ENCODE assay signal across 32 cellular contexts in the genomic region with DNA sequence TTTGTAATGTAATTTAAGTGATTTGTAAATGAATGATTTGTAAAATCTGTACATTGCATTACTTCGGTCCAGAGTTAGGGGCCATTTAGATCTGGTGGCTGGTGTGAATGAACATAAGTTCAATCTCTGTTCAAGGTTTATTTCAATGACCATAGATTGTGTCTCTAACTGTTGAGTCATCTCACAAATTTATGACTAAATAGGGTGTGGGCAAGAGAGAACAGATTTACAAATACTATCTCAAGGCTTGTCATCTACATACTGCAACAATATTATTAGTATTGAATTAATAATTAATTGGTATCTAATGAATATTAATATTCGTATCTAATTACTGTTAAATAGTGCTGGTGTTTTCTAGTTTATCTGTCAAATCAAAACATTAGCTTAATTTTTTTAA.
DNase-seq lines count a peak whose midpoint lies in the region; ATAC-seq, FAIRE-seq and TF ChIP-seq lines count a peak whose summit lies in the region.
"Had no signal": no experiment of that assay in that cellular context is flagged by ENCODE, and none has a peak within 500 bp of the region (broad histone marks: within the 10 kb centered on the region; RNA-seq: fewer than 3 reads in every experiment).

No MANE protein-coding gene starts in this region.

- no peak overlapping the region for H3K9ac ChIP-seq in adipocyte (ENCODE audit: low read length)
- H3K9ac ChIP-seq: BLaER1 had no signal

- DNase-seq in A549 (ENCODE audit: low read depth in 1 of 2, low spot score in 1 of 2), result peak in 1 of 2 experiments; percentile 11
- no peak for DNase-seq in H54 (ENCODE audit: insufficient read length, low spot score)
- peak; percentile 13 for DNase-seq in adipocyte (ENCODE audit: low read depth)
- peak; percentile 26 for DNase-seq in fibroblast of pulmonary artery (ENCODE audit: low read depth)
- DNase-seq in activated CD4-positive, alpha-beta memory T cell treated with anti-CD3 and anti-CD28 coated beads, Interleukin-2, amount 10 ng/mL, durations not matched to agents 7 days and 5 days, result no peak
- no peak for DNase-seq in stimulated activated CD4-positive, alpha-beta T cell treated with anti-CD3 and anti-CD28 coated beads, Interleukin-15, amount 100 ng/mL, for 24 hours
- no peak for DNase-seq in cardiac septum (ENCODE audit: low spot score)
- DNase-seq in naive thymus-derived CD8-positive, alpha-beta T cell, result no peak
- DNase-seq: activated B cell treated with CpG ODN at 0.5 μM for 24 hours; activated CD4-positive, alpha-beta T cell treated with anti-CD3 and anti-CD28 coated beads, Interleukin-2, amount 50 U/mL, for 48 hours; activated CD8-positive, alpha-beta memory T cell treated with anti-CD3 and anti-CD28 coated beads, Interleukin-2, amount 50 U/mL, for 48 hours; COR-L47; DMS79; effector memory CD4-positive, alpha-beta T cell; glutamatergic neuron; lower lobe of right lung; NCI-H2029 treated with DMSO at 0.1 percent for 48 hours; NCI-H82; OCI-M1; right lobe of liver; SHP77 treated with DMSO at 0.1 percent for 48 hours; stomach; T1000; transverse colon had no signal

- no peak overlapping the region for H3K27ac ChIP-seq in A549
- H3K27ac ChIP-seq: BLaER1, esophagus muscularis mucosa, lower lobe of right lung, right lobe of liver, stomach, transverse colon had no signal

- CTCF ChIA-PET in A549 (lab: Yijun Ruan, JAX), result no interaction called here
- CTCF ChIA-PET in activated CD4-positive, alpha-beta memory T cell treated with anti-CD3 and anti-CD28 coated beads, Interleukin-2, amount 10 ng/mL, durations not matched to agents 7 days and 5 days (lab: Charles Lee), result no interaction called here

- no peaks in the 10 kb centered on the region for H3K36me3 Mint-ChIP-seq in activated CD4-positive, alpha-beta memory T cell treated with anti-CD3 and anti-CD28 coated beads, Interleukin-2, amount 10 ng/mL, durations not matched to agents 7 days and 5 days (ENCODE audit: low read depth)
- peaks cover 0 to 9% (median 7%) of the 10 kb centered on the region in 3 donors for H3K36me3 Mint-ChIP-seq in naive thymus-derived CD8-positive, alpha-beta T cell

- TF ChIP-seq POLR2A in A549 (IDR thresholded peaks at IDR 0.05; ENCODE audit: low read length) (no peak), H54 (IDR thresholded peaks at IDR 0.05; ENCODE audit: low read depth, low read length) (no peak)

- H3K4me1 ChIP-seq in A549 (peaks cover 9% of the 10 kb centered on the region; the same call in 1 of the 3 replicates), adipocyte (ENCODE audit: control insufficient read depth, insufficient read depth, low read length) (peaks cover 13% of the 10 kb centered on the region)
- H3K4me1 ChIP-seq: BLaER1, esophagus muscularis mucosa, lower lobe of right lung, right lobe of liver, stomach had no signal

- intact Hi-C loops in cardiac septum (cut with DNase I), result no loop called here

- no peak for FAIRE-seq in A549 (lab: Jason Lieb, UNC)
- FAIRE-seq in H54 (lab: Jason Lieb, UNC), result peak; percentile 83
- FAIRE-seq: A204.1, GM12891, HepG2 had no signal

- no peak for TF ChIP-seq EP300 in A549 (IDR thresholded peaks at IDR 0.05)

- H3K27ac Mint-ChIP-seq in activated CD4-positive, alpha-beta memory T cell treated with anti-CD3 and anti-CD28 coated beads, Interleukin-2, amount 10 ng/mL, durations not matched to agents 7 days and 5 days, result no peak overlapping the region
- H3K27ac Mint-ChIP-seq in naive thymus-derived CD8-positive, alpha-beta T cell, result no peak overlapping the region
- H3K27ac Mint-ChIP-seq: activated B cell treated with CpG ODN at 0.5 μM for 24 hours; activated naive CD8-positive, alpha-beta T cell; activated T-helper 2 cell treated with anti-CD3 and anti-CD28 coated beads, Interferon-gamma antibody, Interleukin-2, Interleukin-4, amounts not matched to agents 10 μg/mL and 5 μg/mL and 100 μg/mL, durations not matched to agents 14 hours and 24 hours and 36 hours had no signal

- H3K9me3 Mint-ChIP-seq in activated CD4-positive, alpha-beta memory T cell treated with anti-CD3 and anti-CD28 coated beads, Interleukin-2, amount 10 ng/mL, durations not matched to agents 7 days and 5 days, result peaks cover 5% of the 10 kb centered on the region
- peaks cover 0 to 5% (median 0%) of the 10 kb centered on the region in 9 donors for H3K9me3 Mint-ChIP-seq in naive thymus-derived CD8-positive, alpha-beta T cell

- POLR2A ChIA-PET in A549 (lab: Yijun Ruan, JAX), result no interaction called here
- POLR2A ChIA-PET in activated CD4-positive, alpha-beta memory T cell treated with anti-CD3 and anti-CD28 coated beads, Interleukin-2, amount 10 ng/mL, durations not matched to agents 7 days and 5 days (lab: Charles Lee), result interaction anchor here (0.5 kb wide), 1 partner anchor 10 kb away, joined by 3 read pairs; no protein-coding TSS in a partner anchor
- POLR2A ChIA-PET in naive thymus-derived CD8-positive, alpha-beta T cell (lab: Charles Lee), result no interaction called here

- H3K27me3 Mint-ChIP-seq in activated CD4-positive, alpha-beta memory T cell treated with anti-CD3 and anti-CD28 coated beads, Interleukin-2, amount 10 ng/mL, durations not matched to agents 7 days and 5 days, result no peaks in the 10 kb centered on the region
- H3K27me3 Mint-ChIP-seq in naive thymus-derived CD8-positive, alpha-beta T cell, result no peaks in the 10 kb centered on the region
- H3K27me3 Mint-ChIP-seq: activated B cell treated with CpG ODN at 0.5 μM for 24 hours; activated naive CD8-positive, alpha-beta T cell had no signal

- no peaks in the 10 kb centered on the region for H3K27me3 ChIP-seq in adipocyte (replicated peaks; ENCODE audit: control insufficient read depth, insufficient read depth, low read length)
- H3K27me3 ChIP-seq: BLaER1, esophagus muscularis mucosa, right lobe of liver, stomach, transverse colon had no signal

- no peaks in the 10 kb centered on the region for H3K36me3 ChIP-seq in adipocyte (ENCODE audit: control insufficient read depth, insufficient read depth, low read length, severe bottlenecking)
- H3K36me3 ChIP-seq: BLaER1, esophagus muscularis mucosa, lower lobe of right lung, right lobe of liver, stomach, transverse colon had no signal

- H3K4me1 Mint-ChIP-seq in activated CD4-positive, alpha-beta memory T cell treated with anti-CD3 and anti-CD28 coated beads, Interleukin-2, amount 10 ng/mL, durations not matched to agents 7 days and 5 days, result no peaks in the 10 kb centered on the region
- H3K4me1 Mint-ChIP-seq in naive thymus-derived CD8-positive, alpha-beta T cell, result peaks cover 0 to 4% (median 1%) of the 10 kb centered on the region in 4 donors
- H3K4me1 Mint-ChIP-seq: activated B cell treated with CpG ODN at 0.5 μM for 24 hours had no signal

- TF ChIP-seq CTCF in A549 (IDR thresholded peaks at IDR 0.05), result no peak
- no peak for TF ChIP-seq CTCF in fibroblast of pulmonary artery (IDR thresholded peaks at IDR 0.05; ENCODE audit: low read length, missing control alignments)

- TF ChIP-seq RAD21 in A549 (conservative IDR thresholded peaks at IDR 0.05 in 1 of 2, IDR thresholded peaks at IDR 0.05 in 1 of 2), result no peak

- H3K4me3 ChIP-seq in A549 (no peak overlapping the region), adipocyte (ENCODE audit: low read length) (no peak overlapping the region), fibroblast of pulmonary artery (replicated peaks; ENCODE audit: low read depth, low read length) (no peak overlapping the region)
- H3K4me3 ChIP-seq: BLaER1, esophagus muscularis mucosa, lower lobe of right lung, right lobe of liver, stomach, transverse colon had no signal

- no peak overlapping the region for H3K4me2 ChIP-seq in A549
- H3K4me2 ChIP-seq: BLaER1 had no signal

- no peak for ATAC-seq in A549
- ATAC-seq in naive thymus-derived CD8-positive, alpha-beta T cell, result no peak
- ATAC-seq: HepG2, lower lobe of right lung, right lobe of liver had no signal

- H3K9me3 ChIP-seq in A549, result no peaks in the 10 kb centered on the region
- no peaks in the 10 kb centered on the region for H3K9me3 ChIP-seq in adipocyte (ENCODE audit: control insufficient read depth, low read length)
- H3K9me3 ChIP-seq: BLaER1, esophagus muscularis mucosa, lower lobe of right lung, right lobe of liver, stomach, transverse colon had no signal

- 51% methylated on average over 2 of the region's 2 CpGs for WGBS in A549 (ENCODE audit: missing lambda C conversion rate)

- H3K4me3 Mint-ChIP-seq in activated CD4-positive, alpha-beta memory T cell treated with anti-CD3 and anti-CD28 coated beads, Interleukin-2, amount 10 ng/mL, durations not matched to agents 7 days and 5 days, result no peak overlapping the region
- H3K4me3 Mint-ChIP-seq in naive thymus-derived CD8-positive, alpha-beta T cell, result no peak overlapping the region
- H3K4me3 Mint-ChIP-seq: activated B cell treated with CpG ODN at 0.5 μM for 24 hours; activated naive CD8-positive, alpha-beta T cell; neural crest cell had no signal

TF ChIP-seq in A549, 52 proteins besides CTCF, POLR2A, EP300 and RAD21:
- TF ChIP-seq ZSCAN20 (CRISPR knock-in tag; IDR thresholded peaks at IDR 0.05) (no peak), ZFP36 (IDR thresholded peaks at IDR 0.05; ENCODE audit: borderline replicate concordance, partially characterized antibody) (no peak), RCOR1 (IDR thresholded peaks at IDR 0.05; ENCODE audit: low read depth, low read length) (no peak), MAZ (IDR thresholded peaks at IDR 0.05; ENCODE audit: borderline replicate concordance, low read depth, low read length) (no peak), FOSL2 (IDR thresholded peaks at IDR 0.05) (no peak), FOSL2 (CRISPR knock-in tag; IDR thresholded peaks at IDR 0.05) (peak; percentile 14; the same call in 1 of the 2 replicates), TP53 (CRISPR knock-in tag; IDR thresholded peaks at IDR 0.05) (no peak), GATA3 (IDR thresholded peaks at IDR 0.05; ENCODE audit: borderline replicate concordance) (no peak), NR3C1 (IDR thresholded peaks at IDR 0.05) (no peak)
- TF ChIP-seq, protein P1, sequence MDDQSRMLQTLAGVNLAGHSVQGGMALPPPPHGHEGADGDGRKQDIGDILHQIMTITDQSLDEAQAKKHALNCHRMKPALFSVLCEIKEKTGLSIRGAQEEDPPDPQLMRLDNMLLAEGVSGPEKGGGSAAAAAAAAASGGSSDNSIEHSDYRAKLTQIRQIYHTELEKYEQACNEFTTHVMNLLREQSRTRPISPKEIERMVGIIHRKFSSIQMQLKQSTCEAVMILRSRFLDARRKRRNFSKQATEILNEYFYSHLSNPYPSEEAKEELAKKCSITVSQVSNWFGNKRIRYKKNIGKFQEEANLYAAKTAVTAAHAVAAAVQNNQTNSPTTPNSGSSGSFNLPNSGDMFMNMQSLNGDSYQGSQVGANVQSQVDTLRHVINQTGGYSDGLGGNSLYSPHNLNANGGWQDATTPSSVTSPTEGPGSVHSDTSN (IDR thresholded peaks at IDR 0.05), result no peak

Comparison
In these comparisons a context has a peak if more than half of its experiments do, and no peak if none do; other contexts are left out.
1. DNase-seq: peak in adipocyte (single experiment) and fibroblast of pulmonary artery (single experiment); none in H54 (single experiment), activated CD4-positive, alpha-beta memory T cell treated with anti-CD3 and anti-CD28 coated beads, Interleukin-2, amount 10 ng/mL, durations not matched to agents 7 days and 5 days (single experiment), stimulated activated CD4-positive, alpha-beta T cell treated with anti-CD3 and anti-CD28 coated beads, Interleukin-15, amount 100 ng/mL, for 24 hours (single experiment), cardiac septum (single experiment) and naive thymus-derived CD8-positive, alpha-beta T cell (0 of 10).